In the genomic region with DNA sequence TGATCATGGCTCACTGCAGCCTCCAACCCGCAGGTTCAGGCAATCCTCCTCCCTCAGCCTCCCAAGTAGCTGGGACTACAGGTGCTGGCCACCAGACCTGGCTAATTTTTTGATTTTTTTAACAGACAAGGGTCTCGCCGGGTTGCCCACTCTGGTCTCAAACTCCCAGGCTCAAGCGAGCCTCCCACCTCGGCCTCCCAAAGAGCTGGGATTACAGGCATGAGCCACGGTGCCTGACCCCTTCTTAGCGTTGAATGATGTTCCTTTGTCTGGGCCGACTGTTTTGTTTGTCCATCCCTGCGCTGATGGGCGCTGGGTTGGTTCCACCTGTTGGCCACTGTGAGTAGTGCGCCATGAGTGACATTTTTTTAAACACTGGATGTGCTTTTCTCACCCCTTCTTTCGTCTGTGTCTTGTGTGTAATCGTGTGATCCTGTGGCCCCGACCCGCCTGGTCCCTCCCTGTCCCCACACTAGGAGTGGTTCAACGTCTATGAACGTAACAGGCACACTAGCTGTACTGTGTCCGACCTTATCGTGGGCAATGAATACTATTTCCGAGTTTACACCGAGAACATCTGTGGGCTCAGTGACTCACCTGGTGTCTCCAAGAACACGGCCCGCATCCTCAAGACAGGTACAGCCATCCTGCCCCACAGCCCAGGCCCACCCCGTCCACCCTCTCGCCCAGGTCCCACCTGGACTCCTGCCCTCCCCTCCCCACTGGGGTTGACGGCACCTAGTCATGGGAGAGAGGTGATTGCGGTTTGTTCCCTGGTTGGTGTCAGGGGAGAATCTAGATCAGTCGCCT, we compare ENCODE assay signal across 9 cellular contexts. TPM values are rescaled to one million over a fixed set of nuclear protein-coding genes. Genes with fewer than 3 reads are reported as not detected.
DNase-seq lines count a peak whose midpoint lies in the region; ATAC-seq and TF ChIP-seq lines count a peak whose summit lies in the region.
"Had no signal": no experiment of that assay in that cellular context is flagged by ENCODE, and none has a peak within 500 bp of the region (broad histone marks: within the 10 kb centered on the region; RNA-seq: fewer than 3 reads in every experiment).

No MANE protein-coding gene starts in this region.

- no peaks in the 10 kb centered on the region for H3K36me3 Mint-ChIP-seq in activated naive CD4-positive, alpha-beta T cell treated with anti-CD3 and anti-CD28 coated beads, Interleukin-2, amount 50 U/mL, for 72 hours

- no peaks in the 10 kb centered on the region for H3K9me3 Mint-ChIP-seq in activated naive CD4-positive, alpha-beta T cell treated with anti-CD3 and anti-CD28 coated beads, Interleukin-2, amount 50 U/mL, for 72 hours

- TF ChIP-seq CTCF in LNCAP (IDR thresholded peaks at IDR 0.05) (peak; percentile 82), retinal pigment epithelial cell (conservative IDR thresholded peaks at IDR 0.05; ENCODE audit: low read depth, low read length) (peak; percentile 85)

- ATAC-seq in activated naive CD4-positive, alpha-beta T cell treated with anti-CD3 and anti-CD28 coated beads, Interleukin-2, amount 50 U/mL, for 72 hours: peak; percentile 77 to 84
- peak; percentile 86 for ATAC-seq in Right ventricle myocardium superior (ENCODE audit: poor library complexity)
- no peak for ATAC-seq in GM18517 (IDR thresholded peaks at IDR 0.05; ENCODE audit: unreplicated experiment)

- intact Hi-C loops in Right ventricle myocardium superior (cut with DNase I): loop anchor here (5.0 kb wide), 1 partner anchor 94 kb away; a partner anchor contains a TSS

- peak; percentile 52 for DNase-seq in activated gamma-delta T cell treated with Interleukin-2 at 50 U/mL for 16 hours
- no peak for DNase-seq in activated gamma-delta T cell (lab: John Stamatoyannopoulos, UW)
- DNase-seq in SHP77 (lab: John Stamatoyannopoulos, UW): peak; percentile 48 to 60
- peak in 1 of 2 donors; percentile 68 for DNase-seq in activated naive CD4-positive, alpha-beta T cell treated with anti-CD3 and anti-CD28 coated beads, Interleukin-2, amount 50 U/mL, for 72 hours (ENCODE audit: low spot score in 2 of 2)
- peak; percentile 60 for DNase-seq in Right ventricle myocardium superior
- peak; percentile 19 for DNase-seq in retinal pigment epithelial cell (ENCODE audit: low read depth)

- H3K27ac Mint-ChIP-seq in activated naive CD4-positive, alpha-beta T cell treated with anti-CD3 and anti-CD28 coated beads, Interleukin-2, amount 50 U/mL, for 72 hours: no peak overlapping the region

- no peak overlapping the region for H3K4me3 ChIP-seq in retinal pigment epithelial cell (ENCODE audit: low read length)

RNA-seq across cellular contexts. Expression of a gene that starts 15.0 kb away (rescaled TPM):
- 10 to 100 TPM; 27.3 to 45.5 TPM for total RNA-seq in activated naive CD4-positive, alpha-beta T cell treated with anti-CD3 and anti-CD28 coated beads, Interleukin-2, amount 50 U/mL, for 72 hours
- 68.7 TPM for total RNA-seq in Right ventricle myocardium superior

RNA-seq across cellular contexts. Expression of a gene that starts 15.4 kb away (rescaled TPM):
- total RNA-seq in activated naive CD4-positive, alpha-beta T cell treated with anti-CD3 and anti-CD28 coated beads, Interleukin-2, amount 50 U/mL, for 72 hours: under 1 TPM; 0.60 to 0.96 TPM
- total RNA-seq in Right ventricle myocardium superior: 2.0 TPM
- total RNA-seq: pulmonary artery endothelial cell had no signal

RNA-seq across cellular contexts. Expression of a gene that starts 28.6 kb away (rescaled TPM):
- total RNA-seq in activated naive CD4-positive, alpha-beta T cell treated with anti-CD3 and anti-CD28 coated beads, Interleukin-2, amount 50 U/mL, for 72 hours: 1 to 10 TPM in 1 of 2 donors, under 1 TPM in 1; 0.91 to 1.9 TPM
- total RNA-seq in Right ventricle myocardium superior: not detected
- total RNA-seq: pulmonary artery endothelial cell had no signal

RNA-seq across cellular contexts. Expression of a gene that starts 42.5 kb away (rescaled TPM):
- total RNA-seq in activated naive CD4-positive, alpha-beta T cell treated with anti-CD3 and anti-CD28 coated beads, Interleukin-2, amount 50 U/mL, for 72 hours: 1 to 10 TPM; 1.1 to 1.2 TPM
- not detected for total RNA-seq in Right ventricle myocardium superior
- total RNA-seq: pulmonary artery endothelial cell had no signal

RNA-seq across cellular contexts. Expression of a gene that starts 49.7 kb away (rescaled TPM):
- 10 to 100 TPM; 27.6 to 29.5 TPM for total RNA-seq in activated naive CD4-positive, alpha-beta T cell treated with anti-CD3 and anti-CD28 coated beads, Interleukin-2, amount 50 U/mL, for 72 hours
- total RNA-seq in Right ventricle myocardium superior: 39.8 TPM
